ENCODE assay signal across 9 cellular contexts in the genomic region with DNA sequence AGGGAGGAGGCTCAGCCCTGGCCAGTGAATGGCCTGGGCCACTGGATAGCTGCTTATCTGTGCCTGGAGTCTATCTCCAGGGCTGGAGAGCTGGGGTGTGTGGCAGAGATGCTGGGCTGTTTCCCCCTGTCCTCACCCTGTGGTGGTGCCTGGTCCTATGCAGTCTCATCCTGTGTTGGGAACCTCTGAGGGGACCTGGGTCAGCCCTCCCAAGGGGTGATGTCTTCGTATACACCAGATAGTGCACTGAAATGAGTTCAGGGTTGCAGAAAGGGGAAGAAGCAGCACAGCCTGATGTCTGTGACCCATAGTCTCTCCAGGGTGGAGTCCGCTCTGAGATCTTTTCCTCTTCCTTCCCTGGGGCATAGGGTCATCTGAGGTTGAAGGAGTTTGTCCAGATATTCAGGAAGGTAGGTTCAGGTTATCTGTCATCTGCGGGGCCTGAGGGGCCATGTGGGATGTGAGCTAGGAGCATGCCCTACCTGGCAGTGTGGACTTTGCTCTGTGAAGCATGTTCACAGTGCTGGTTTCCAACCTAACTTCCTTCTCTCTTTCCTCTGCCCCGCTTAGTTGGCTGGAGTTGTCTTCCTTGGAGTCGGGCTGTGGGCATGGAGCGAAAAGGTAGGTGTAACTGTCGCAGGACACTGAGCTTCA. TPM values are rescaled to one million over a fixed set of nuclear protein-coding genes. Genes with fewer than 3 reads are reported as not detected.
A peak's percentile ranks its signal among the peaks of the same experiment; 100 is the strongest.
DNase-seq lines count a peak whose midpoint lies in the region; ATAC-seq and TF ChIP-seq lines count a peak whose summit lies in the region.
"Had no signal": no experiment of that assay in that cellular context is flagged by ENCODE, and none has a peak within 500 bp of the region (broad histone marks: within the 10 kb centered on the region; RNA-seq: fewer than 3 reads in every experiment).

No MANE protein-coding gene starts in this region.

- WGBS in mesodermal cell (ENCODE audit: insufficient coverage in 2 of 2), 2 experiments, result 87 to 94% methylated on average over 3 to 5 of the region's 7 CpGs

- intact Hi-C loops in dorsolateral prefrontal cortex (cut with DNase I), result loop anchor here (1.0 to 2.0 kb wide), 2 partner anchors 57 to 59 kb away; no protein-coding TSS in a partner anchor

- H3K36me3 ChIP-seq in NT2/D1 (ENCODE audit: insufficient read depth, insufficient read length, low read length) (peaks cover 25% of the 10 kb centered on the region), mesodermal cell (ENCODE audit: control insufficient read depth, insufficient read depth, low read length) (peaks cover 29% of the 10 kb centered on the region)

- H3K4me3 ChIP-seq in AG04450 (ENCODE audit: low read depth, low read length), result no peak overlapping the region
- H3K4me3 ChIP-seq in NT2/D1 (ENCODE audit: insufficient read length, low read depth), result no peak overlapping the region
- no peak overlapping the region for H3K4me3 ChIP-seq in dorsolateral prefrontal cortex
- H3K4me3 ChIP-seq in mesodermal cell (ENCODE audit: extremely low read depth, insufficient read depth, low read length, poor library complexity, severe bottlenecking), result no peak overlapping the region

- H3K9ac ChIP-seq in NT2/D1 (ENCODE audit: insufficient read length, low read depth), result no peak overlapping the region

- no peak for TF ChIP-seq CTCF in AG04450 (IDR thresholded peaks at IDR 0.05; ENCODE audit: low read depth, low read length)
- no peak for TF ChIP-seq CTCF in dorsolateral prefrontal cortex (IDR thresholded peaks at IDR 0.05 in 54 of 56, conservative IDR thresholded peaks at IDR 0.05 in 2 of 56; ENCODE audit: low read depth in 1 of 56, partially characterized antibody in 56 of 56)

- POLR2A ChIA-PET in AG04450 (lab: Yijun Ruan, JAX), result no interaction called here

- peaks cover 17% of the 10 kb centered on the region for H3K4me1 ChIP-seq in NT2/D1 (ENCODE audit: insufficient read depth, insufficient read length)
- peaks cover 92% of the 10 kb centered on the region for H3K4me1 ChIP-seq in mesodermal cell (ENCODE audit: control insufficient read depth, insufficient read depth, low read length, poor library complexity, severe bottlenecking)

- ATAC-seq in GM21529 (IDR thresholded peaks at IDR 0.05; ENCODE audit: unreplicated experiment), result no peak
- ATAC-seq in GM18517 (IDR thresholded peaks at IDR 0.05; ENCODE audit: unreplicated experiment), result no peak

- H3K27me3 ChIP-seq in AG04450 (ENCODE audit: control insufficient read depth, insufficient read depth, low read length) (no peaks in the 10 kb centered on the region), NT2/D1 (ENCODE audit: insufficient read depth, insufficient read length) (no peaks in the 10 kb centered on the region), dorsolateral prefrontal cortex (no peaks in the 10 kb centered on the region)

- H3K27ac ChIP-seq in AG04450 (ENCODE audit: low read depth, low read length) (peak overlapping the region; percentile 42), dorsolateral prefrontal cortex (peak overlapping the region in 51 of 59 donors; percentile 5 to 89 (median 73)), mesodermal cell (ENCODE audit: low read depth, low read length, severe bottlenecking) (peak overlapping the region; percentile 37)

- DNase-seq in AG04450 (ENCODE audit: low read depth, low spot score), result no peak
- peak; percentile 22 for DNase-seq in NT2/D1 (ENCODE audit: low read depth, low spot score)
- DNase-seq in dorsolateral prefrontal cortex, result peak in 1 of 10 donors; percentile 30
- DNase-seq in middle frontal gyrus (ENCODE audit: extremely low spot score, low spot score), result no peak
- DNase-seq in NCI-H1417 treated with DMSO at 0.1 percent for 48 hours (lab: John Stamatoyannopoulos, UW), result no peak
- DNase-seq: NCI-H187 had no signal

- CTCF ChIA-PET in AG04450 (lab: Charles Lee), result interaction anchor here (0.6 to 3.7 kb wide), 17 partner anchors 8 to 158 kb away, joined by 3 to 128 read pairs (median 14); partner anchors contain the start of gene PRXL2A

- H3K9me3 ChIP-seq in AG04450 (ENCODE audit: control insufficient read depth, insufficient read depth, low read length), result no peaks in the 10 kb centered on the region
- H3K9me3 ChIP-seq in NT2/D1 (ENCODE audit: insufficient read depth, low read length), result no peaks in the 10 kb centered on the region
- H3K9me3 ChIP-seq in mesodermal cell (ENCODE audit: control insufficient read depth, low read length), result no peaks in the 10 kb centered on the region

RNA-seq across cellular contexts. Expression of gene SH2D4B, which starts 33.4 kb away (rescaled TPM):
- not detected in 2 replicates for polyA plus RNA-seq in AG04450 (2011; rRNA removed)
- polyA minus RNA-seq in AG04450 (2011; rRNA and poly(A)+ RNA removed), result 0.04 TPM in 1 of 2 replicates, not detected in the other
- total RNA-seq in dorsolateral prefrontal cortex, result 1 to 10 TPM in 2 of 120 experiments, under 1 TPM in 103, not detected in 15; 0.07 to 1.3 (median 0.38) TPM
- 0.26 TPM for polyA plus RNA-seq in mesodermal cell (2013, experiment 1 of 2)
- polyA plus RNA-seq in mesodermal cell (2013, experiment 2 of 2), result 0.35 TPM

RNA-seq across cellular contexts. Expression of gene TSPAN14, which starts 50.2 kb away (rescaled TPM):
- 27.3 and 32.5 TPM in 2 replicates for polyA plus RNA-seq in AG04450 (2011; rRNA removed)
- 24.3 and 32.1 TPM in 2 replicates for polyA minus RNA-seq in AG04450 (2011; rRNA and poly(A)+ RNA removed)
- total RNA-seq in dorsolateral prefrontal cortex, result 10 to 100 TPM; 40.9 to 83.1 (median 60.2) TPM
- 117 TPM for polyA plus RNA-seq in mesodermal cell (2013, experiment 1 of 2)
- polyA plus RNA-seq in mesodermal cell (2013, experiment 2 of 2), result 90.6 TPM
